8 cellular contexts compared by ENCODE assay signal in genomic region chr12:56158029-56158925, GRCh38. TPM values are rescaled to one million over a fixed set of nuclear protein-coding genes. Genes with fewer than 3 reads are reported as not detected.
DNase-seq lines count a peak whose midpoint lies in the region; ATAC-seq and TF ChIP-seq lines count a peak whose summit lies in the region.

Gene MYL6, plus strand, starts transcription at chr12:56158359. Its CDS starts 43 bp downstream, at chr12:56158402.

- H3K27me3 Mint-ChIP-seq in activated B cell treated with CpG ODN at 0.5 μM for 24 hours: no peaks in the 10 kb centered on the region

- intact Hi-C loops in activated B cell treated with CpG ODN at 0.5 μM for 24 hours (cut with micrococcal nuclease): loop anchor here (1.0 kb wide), 5 partner anchors 32 to 185 kb away; partner anchors contain the start of genes RNF41 and ZC3H10

- peak within 1 kb of the TSS; percentile 94 for H3K4me3 Mint-ChIP-seq in activated B cell treated with CpG ODN at 0.5 μM for 24 hours

- TF ChIP-seq CTCF in AG04449 (IDR thresholded peaks at IDR 0.05; ENCODE audit: insufficient read depth, low read length, missing control alignments) (no peak), activated B cell treated with CpG ODN at 0.5 μM for 24 hours (IDR thresholded peaks at IDR 0.05) (no peak)

- POLR2A ChIA-PET in AG04449 (lab: Yijun Ruan, JAX): interaction anchor here (0.8 to 2.8 kb wide), 11 partner anchors 30 to 111 kb away, joined by 3 to 23 read pairs (median 5); partner anchors contain the start of genes ESYT1, RNF41, RPL41 and SMARCC2
- POLR2A ChIA-PET in activated B cell treated with CpG ODN at 0.5 μM for 24 hours (lab: Charles Lee): interaction anchor here (0.7 to 4.3 kb wide), 12 partner anchors 17 to 176 kb away, joined by 3 to 67 read pairs (median 5); partner anchors contain the start of genes CNPY2, ESYT1, PA2G4 and PAN2

- H3K27ac ChIP-seq in caudate nucleus (ENCODE audit: low read depth, low read length): peak within 1 kb of the TSS; percentile 94

- no peaks in the 10 kb centered on the region for H3K9me3 Mint-ChIP-seq in activated B cell treated with CpG ODN at 0.5 μM for 24 hours

- peak; percentile 84 for ATAC-seq in GM18909 (IDR thresholded peaks at IDR 0.05; ENCODE audit: poor library complexity, unreplicated experiment)
- peak; percentile 67 for ATAC-seq in HG03196 (IDR thresholded peaks at IDR 0.05; ENCODE audit: unreplicated experiment)
- peak; percentile 86 for ATAC-seq in activated B cell treated with CpG ODN at 0.5 μM for 24 hours (ENCODE audit: low read depth)

- H3K27ac Mint-ChIP-seq in activated B cell treated with CpG ODN at 0.5 μM for 24 hours: peak within 1 kb of the TSS; percentile 95

- H3K4me1 Mint-ChIP-seq in activated B cell treated with CpG ODN at 0.5 μM for 24 hours: peaks cover 48% of the 10 kb centered on the region

- DNase-seq in AG04449 (ENCODE audit: low read depth, low spot score): peak; percentile 86
- peak; percentile 99 for DNase-seq in NCI-H226
- peak; percentile 70 for DNase-seq in activated B cell treated with CpG ODN at 0.5 μM for 24 hours
- DNase-seq in caudate nucleus (lab: John Stamatoyannopoulos, UW): peak; percentile 55 to 99 (median 93)
- DNase-seq in iris pigment epithelial cell (ENCODE audit: low read depth): peak; percentile 98
- DNase-seq in stimulated activated CD4-positive, alpha-beta T cell treated with anti-CD3 and anti-CD28 coated beads, Interleukin-12 subunit alpha, Interleukin-12 subunit beta, amount 100 ng/mL, for 24 hours (ENCODE audit: low read depth in 2 of 2): peak; percentile 86 to 88

- H3K36me3 Mint-ChIP-seq in activated B cell treated with CpG ODN at 0.5 μM for 24 hours (ENCODE audit: low read depth): peaks cover 61% of the 10 kb centered on the region

- H3K4me3 ChIP-seq in AG04449 (ENCODE audit: low read depth, low read length): peak within 1 kb of the TSS; percentile 99

- CTCF ChIA-PET in AG04449 (lab: Yijun Ruan, JAX): interaction anchor here (0.9 to 4.2 kb wide), 4 partner anchors 25 to 39 kb away, joined by 4 to 35 read pairs (median 14); partner anchors contain the start of genes ESYT1, SMARCC2 and ZC3H10
- CTCF ChIA-PET in activated B cell treated with CpG ODN at 0.5 μM for 24 hours (lab: Charles Lee): interaction anchor here (1.0 to 2.0 kb wide), 5 partner anchors 29 to 184 kb away, joined by 3 to 13 read pairs (median 5); partner anchors contain the start of genes RAB5B and SMARCC2

RNA-seq across cellular contexts. Expression of gene MYL6, which starts in this region (rescaled TPM):
- total RNA-seq in activated B cell treated with CpG ODN at 0.5 μM for 24 hours: 921 and 1,059 TPM in 2 replicates

Comparison
In these comparisons a context has a peak if more than half of its experiments do, and no peak if none do; other contexts are left out.
1. Peak in every context shown above with its lines: DNase-seq, ATAC-seq, H3K4me3 ChIP-seq and H3K27ac ChIP-seq.